In genomic region chr16:73172621-73173312, GRCh38 we compare ENCODE assay signal across 8 cellular contexts.
DNase-seq lines count a peak whose midpoint lies in the region; ATAC-seq, FAIRE-seq and TF ChIP-seq lines count a peak whose summit lies in the region.

No MANE protein-coding gene starts in this region.

- H3K4me3 ChIP-seq in mucosa of rectum (ENCODE audit: low read length in 2 of 2) = peak overlapping the region in 1 of 2 donors; percentile 28

- H3K4me1 ChIP-seq in mucosa of rectum (ENCODE audit: control insufficient read depth in 2 of 2, insufficient read depth in 2 of 2, low read length in 2 of 2) = peaks cover 13 to 20% of the 10 kb centered on the region in 2 donors

- H3K36me3 ChIP-seq in mucosa of rectum (ENCODE audit: control insufficient read depth in 2 of 2, insufficient read depth in 2 of 2, low read length in 2 of 2) = no peaks in the 10 kb centered on the region

- DNase-seq in DMS 273 (lab: John Stamatoyannopoulos, UW; ENCODE audit: unreplicated experiment) (peak; percentile 93), NCI-H2196 treated with DMSO at 0.1 percent for 48 hours (lab: John Stamatoyannopoulos, UW; ENCODE audit: unreplicated experiment) (peak; percentile 39), ecto neural progenitor cell (ENCODE audit: low spot score) (peak; percentile 48), NOMO-1 treated with dmso at 0.1 percent for 144 hours (lab: John Stamatoyannopoulos, UW; ENCODE audit: unreplicated experiment) (no peak), GM12891 (ENCODE audit: insufficient read length, low spot score) (no peak)

- H3K9ac ChIP-seq in mucosa of rectum (ENCODE audit: low read depth in 1 of 2, low read length in 2 of 2) = no peak overlapping the region

- FAIRE-seq in GM12891 (lab: Jason Lieb, UNC) = no peak

- no peak for TF ChIP-seq POLR2A in GM12891 (IDR thresholded peaks at IDR 0.05; ENCODE audit: low read depth, low read length)

- no peaks in the 10 kb centered on the region for H3K27me3 ChIP-seq in mucosa of rectum (ENCODE audit: control insufficient read depth in 2 of 2, insufficient read depth in 2 of 2, low read length in 2 of 2)

- no peaks in the 10 kb centered on the region for H3K9me3 ChIP-seq in mucosa of rectum (ENCODE audit: control insufficient read depth in 2 of 2, low read length in 2 of 2)

- ATAC-seq in GM21526 (IDR thresholded peaks at IDR 0.05; ENCODE audit: low FRiP score, unreplicated experiment) (no peak), HG03520 (IDR thresholded peaks at IDR 0.05; ENCODE audit: unreplicated experiment) (no peak)

- peak overlapping the region; percentile 29 to 34 for H3K27ac ChIP-seq in mucosa of rectum (ENCODE audit: low read depth in 2 of 2, low read length in 2 of 2)

TF ChIP-seq in GM12891, 5 proteins besides CTCF, POLR2A, EP300 and RAD21:
- TF ChIP-seq PAX5 (IDR thresholded peaks at IDR 0.05; ENCODE audit: insufficient read depth, low read length, severe bottlenecking) (no peak), TAF1 (IDR thresholded peaks at IDR 0.05; ENCODE audit: low read depth, low read length) (no peak), POU2F2 (IDR thresholded peaks at IDR 0.05; ENCODE audit: low read depth, low read length) (no peak), SPI1 (IDR thresholded peaks at IDR 0.05; ENCODE audit: low read depth, low read length) (no peak), POLR2AphosphoS5 (IDR thresholded peaks at IDR 0.05; ENCODE audit: low read depth, low read length) (no peak)
TF ChIP-seq in GM12891: peak in this region for 0.

Comparison
In these comparisons a context has a peak if more than half of its experiments do, and no peak if none do; other contexts are left out.
1. DNase-seq: peak in DMS 273 (single experiment), NCI-H2196 treated with DMSO at 0.1 percent for 48 hours (single experiment) and ecto neural progenitor cell (single experiment); none in NOMO-1 treated with dmso at 0.1 percent for 144 hours (single experiment) and GM12891 (single experiment).